In the genomic region with DNA sequence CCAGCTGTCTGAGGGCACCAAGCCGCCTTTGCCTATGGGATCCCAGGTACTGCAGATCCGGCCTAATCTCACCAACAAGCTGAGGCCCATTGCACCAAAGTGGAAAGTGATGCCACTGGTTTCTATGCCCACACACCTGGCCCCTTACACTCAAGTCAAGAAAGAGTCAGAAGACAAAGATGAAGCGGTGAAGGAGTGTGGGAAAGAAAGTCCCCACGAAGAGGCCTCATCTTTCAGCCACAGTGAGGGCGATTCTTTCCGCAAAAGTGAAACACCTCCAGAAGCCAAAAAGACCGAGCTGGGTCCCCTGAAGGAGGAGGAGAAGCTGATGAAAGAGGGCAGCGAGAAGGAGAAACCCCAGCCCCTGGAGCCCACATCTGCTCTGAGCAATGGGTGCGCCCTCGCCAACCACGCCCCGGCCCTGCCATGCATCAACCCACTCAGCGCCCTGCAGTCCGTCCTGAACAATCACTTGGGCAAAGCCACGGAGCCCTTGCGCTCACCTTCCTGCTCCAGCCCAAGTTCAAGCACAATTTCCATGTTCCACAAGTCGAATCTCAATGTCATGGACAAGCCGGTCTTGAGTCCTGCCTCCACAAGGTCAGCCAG, we compare ENCODE assay signal across 18 cellular contexts.
"Had no signal": no experiment of that assay in that cellular context is flagged by ENCODE, and none has a peak within 500 bp of the region (broad histone marks: within the 10 kb centered on the region; RNA-seq: fewer than 3 reads in every experiment).

No MANE protein-coding gene starts in this region.

- DNase-seq: activated CD4-positive, alpha-beta T cell treated with anti-CD3 and anti-CD28 coated beads, Interleukin-2, amount 50 U/mL, for 1 hour; activated CD8-positive, alpha-beta memory T cell treated with anti-CD3 and anti-CD28 coated beads, Interleukin-2, amount 50 U/mL, for 4 hours; activated gamma-delta T cell; dorsolateral prefrontal cortex; endodermal cell; head of caudate nucleus; immature natural killer cell; mesenchymal stem cell; natural killer cell; trophoblast cell had no signal

- H3K36me3 ChIP-seq: ascending aorta, breast epithelium, SJSA1 had no signal

- H3K27me3 Mint-ChIP-seq: stimulated activated naive CD8-positive, alpha-beta T cell treated with anti-CD3 and anti-CD28 coated beads, Interleukin-15, Interleukin-2, amounts not matched to agents 100 ng/mL and 50 ng/mL, for 24 hours had no signal

- ATAC-seq: natural killer cell, WTC11 had no signal

- H3K36me3 Mint-ChIP-seq: immature natural killer cell, natural killer cell had no signal

- H3K4me3 Mint-ChIP-seq: endodermal cell; immature natural killer cell; natural killer cell; stimulated activated naive CD8-positive, alpha-beta T cell treated with anti-CD3 and anti-CD28 coated beads, Interleukin-15, Interleukin-2, amounts not matched to agents 100 ng/mL and 50 ng/mL, for 24 hours; WTC11 had no signal

- H3K27ac ChIP-seq: ascending aorta, breast epithelium, dorsolateral prefrontal cortex, SJSA1, suprapubic skin had no signal

- H3K27me3 ChIP-seq: ascending aorta, breast epithelium, suprapubic skin had no signal

- FAIRE-seq: frontal cortex, TTC549 had no signal

- H3K4me3 ChIP-seq: ascending aorta, breast epithelium, dorsolateral prefrontal cortex, SJSA1, suprapubic skin had no signal

- H3K27ac Mint-ChIP-seq: endodermal cell; immature natural killer cell; natural killer cell; stimulated activated naive CD8-positive, alpha-beta T cell treated with anti-CD3 and anti-CD28 coated beads, Interleukin-15, Interleukin-2, amounts not matched to agents 100 ng/mL and 50 ng/mL, for 24 hours; WTC11 had no signal

- H3K9me3 ChIP-seq: ascending aorta, breast epithelium, SJSA1, suprapubic skin had no signal

- H3K4me1 ChIP-seq: ascending aorta, breast epithelium, SJSA1, suprapubic skin had no signal

- H3K4me1 Mint-ChIP-seq: endodermal cell, immature natural killer cell, natural killer cell, WTC11 had no signal

- H3K9me3 Mint-ChIP-seq: immature natural killer cell; natural killer cell; stimulated activated naive CD8-positive, alpha-beta T cell treated with anti-CD3 and anti-CD28 coated beads, Interleukin-15, Interleukin-2, amounts not matched to agents 100 ng/mL and 50 ng/mL, for 24 hours had no signal
